In genomic region chr19:55018633-55019032, GRCh38 we compare ENCODE assay signal across 1 cellular context.
TF ChIP-seq lines count a peak whose summit lies in the region.

No MANE protein-coding gene starts in this region.

TF ChIP-seq in HepG2, 621 proteins besides CTCF, POLR2A, EP300 and RAD21:
- TF ChIP-seq CEBPB (IDR thresholded peaks at IDR 0.05; ENCODE audit: borderline replicate concordance, low read depth, low read length) (no peak), ZHX1 (CRISPR knock-in tag; IDR thresholded peaks at IDR 0.05; ENCODE audit: low read depth) (no peak), NPAS2 (CRISPR knock-in tag; IDR thresholded peaks at IDR 0.05; ENCODE audit: borderline replicate concordance) (no peak), ZFYVE20 (CRISPR knock-in tag; IDR thresholded peaks at IDR 0.05; ENCODE audit: borderline replicate concordance, low read depth) (no peak), ZNF326 (CRISPR knock-in tag; IDR thresholded peaks at IDR 0.05; ENCODE audit: borderline replicate concordance) (no peak), ATF2 (CRISPR knock-in tag; IDR thresholded peaks at IDR 0.05) (no peak), ZNF672 (CRISPR knock-in tag; IDR thresholded peaks at IDR 0.05) (no peak), ZSCAN30 (CRISPR knock-in tag; IDR thresholded peaks at IDR 0.05) (no peak), ZSCAN21 (CRISPR knock-in tag; IDR thresholded peaks at IDR 0.05; ENCODE audit: borderline replicate concordance) (no peak)
